Comparison of ENCODE assay signal across 14 cellular contexts in the genomic region with DNA sequence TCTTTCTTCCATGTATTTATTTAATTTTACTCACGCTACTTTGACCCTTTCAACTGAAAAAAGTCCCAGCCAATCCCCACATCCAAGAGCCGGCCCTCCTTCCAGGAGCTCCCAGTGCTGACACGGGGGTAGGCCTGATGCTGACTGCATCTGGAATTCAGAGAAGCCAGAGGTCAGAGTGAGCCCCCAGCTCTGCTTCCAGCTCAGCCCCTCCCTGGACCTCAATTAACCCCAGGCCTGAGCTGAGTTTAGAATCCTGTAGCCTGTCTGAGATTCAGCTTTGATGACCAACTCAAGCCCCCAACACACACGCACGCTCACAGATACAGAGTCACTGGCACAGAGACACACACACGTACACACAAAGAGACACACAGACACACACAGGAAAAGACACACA.
A peak's percentile ranks its signal among the peaks of the same experiment; 100 is the strongest.
DNase-seq lines count a peak whose midpoint lies in the region; ATAC-seq and TF ChIP-seq lines count a peak whose summit lies in the region.
"Had no signal": no experiment of that assay in that cellular context is flagged by ENCODE, and none has a peak within 500 bp of the region (broad histone marks: within the 10 kb centered on the region; RNA-seq: fewer than 3 reads in every experiment).

No MANE protein-coding gene starts in this region.

- H3K27ac Mint-ChIP-seq in brain, result peak overlapping the region; percentile 27 to 93 (median 75)
- H3K27ac Mint-ChIP-seq: CD14-positive monocyte, HFFc6 had no signal

- peak overlapping the region in 4 of 5 experiments; percentile 26 to 69 (median 64) for H3K4me3 Mint-ChIP-seq in brain
- H3K4me3 Mint-ChIP-seq: HFFc6 had no signal

- H3K36me3 ChIP-seq in BLaER1 treated with 17β-estradiol and CSF1 and Interleukin-3, amounts not matched to agents 10 nM and 100 nM, result no peaks in the 10 kb centered on the region

- intact Hi-C loops in sciatic nerve (cut with DNase I), result loop anchor here (10.0 kb wide), 1 partner anchor 240 kb away; no protein-coding TSS in a partner anchor

- peaks cover 60 to 95% (median 94%) of the 10 kb centered on the region in 10 experiments for H3K4me1 ChIP-seq in BLaER1 treated with 17β-estradiol and CSF1 and Interleukin-3, amounts not matched to agents 10 nM and 100 nM

- H3K4me1 Mint-ChIP-seq in brain, result peaks cover 50% of the 10 kb centered on the region

- ATAC-seq in sciatic nerve, result no peak
- ATAC-seq: Panc1 had no signal

- H3K27me3 ChIP-seq in BLaER1 treated with 17β-estradiol and CSF1 and Interleukin-3, amounts not matched to agents 10 nM and 100 nM, result peaks cover 0 to 37% (median 0%) of the 10 kb centered on the region in 11 experiments; a peak in 4 of 22 replicates

- H3K9ac ChIP-seq in BLaER1 treated with 17β-estradiol and CSF1 and Interleukin-3, amounts not matched to agents 10 nM and 100 nM, result peak overlapping the region in 2 of 11 experiments; percentile 5 to 19; a peak in 1 of 22 replicates

- peaks cover 0 to 22% (median 0%) of the 10 kb centered on the region in 11 experiments; a peak in 4 of 22 replicates for H4K20me1 ChIP-seq in BLaER1 treated with 17β-estradiol and CSF1 and Interleukin-3, amounts not matched to agents 10 nM and 100 nM

- H3K27ac ChIP-seq in BLaER1 treated with 17β-estradiol and CSF1 and Interleukin-3, amounts not matched to agents 10 nM and 100 nM, result no peak overlapping the region

- H3K4me2 ChIP-seq in BLaER1 treated with 17β-estradiol and CSF1 and Interleukin-3, amounts not matched to agents 10 nM and 100 nM, result peak overlapping the region in 10 of 11 experiments; percentile 62 to 93 (median 80); a peak in 20 of 22 replicates

- H3K9me3 Mint-ChIP-seq in brain, result peaks cover 0 to 5% (median 0%) of the 10 kb centered on the region in 5 experiments

- no peak for TF ChIP-seq CTCF in brain (conservative IDR thresholded peaks at IDR 0.05)

- H3K9me3 ChIP-seq in BLaER1 treated with 17β-estradiol and CSF1 and Interleukin-3, amounts not matched to agents 10 nM and 100 nM (replicated peaks in 1 of 11), result no peaks in the 10 kb centered on the region

- H3K27me3 Mint-ChIP-seq in brain, result no peaks in the 10 kb centered on the region

- peak; percentile 43 for DNase-seq in mesenteric fat pad (ENCODE audit: low spot score)
- peak; percentile 44 for DNase-seq in sciatic nerve (ENCODE audit: low spot score)
- no peak for DNase-seq in activated CD8-positive, alpha-beta memory T cell treated with anti-CD3 and anti-CD28 coated beads, Interleukin-2, amount 50 U/mL, for 4 hours
- DNase-seq in NCI-H226, result no peak
- no peak for DNase-seq in activated CD4-positive, CD25-positive, alpha-beta regulatory T cell treated with anti-CD3 and anti-CD28 coated beads, Interleukin-2, amount 50 U/mL, for 72 hours
- DNase-seq: HFFc6, Karpas-422, MM.1S, NCI-H1092 treated with DMSO at 0.1 percent for 48 hours, NCI-H524 treated with DMSO at 0.1 percent for 48 hours had no signal

- H3K36me3 Mint-ChIP-seq in brain, result no peaks in the 10 kb centered on the region
- H3K36me3 Mint-ChIP-seq: CD14-positive monocyte had no signal

- no peak overlapping the region for H3K4me3 ChIP-seq in BLaER1 treated with 17β-estradiol and CSF1 and Interleukin-3, amounts not matched to agents 10 nM and 100 nM

Comparison
In these comparisons a context has a peak if more than half of its experiments do, and no peak if none do; other contexts are left out.
1. DNase-seq: peak in mesenteric fat pad (single experiment) and sciatic nerve (single experiment); none in activated CD8-positive, alpha-beta memory T cell treated with anti-CD3 and anti-CD28 coated beads, Interleukin-2, amount 50 U/mL, for 4 hours (single experiment), NCI-H226 (single experiment) and activated CD4-positive, CD25-positive, alpha-beta regulatory T cell treated with anti-CD3 and anti-CD28 coated beads, Interleukin-2, amount 50 U/mL, for 72 hours (single experiment).